Comparison of ENCODE assay signal across 8 cellular contexts in genomic region chrX:155767101-155767878, GRCh38.
DNase-seq lines count a peak whose midpoint lies in the region; ATAC-seq and TF ChIP-seq lines count a peak whose summit lies in the region.

No MANE protein-coding gene starts in this region.

- no peaks in the 10 kb centered on the region for H3K79me2 ChIP-seq in SK-N-SH (ENCODE audit: insufficient read depth)

- H3K9ac ChIP-seq in SK-N-SH: peak overlapping the region; percentile 35; the same call in 1 of the 2 replicates

- no peaks in the 10 kb centered on the region for H4K20me1 ChIP-seq in SK-N-SH (ENCODE audit: insufficient read depth)

- H3K36me3 ChIP-seq in BE2C (no peaks in the 10 kb centered on the region), SK-N-SH (replicated peaks in 1 of 2; ENCODE audit: control insufficient read depth in 1 of 2, insufficient read depth in 2 of 2, low read length in 1 of 2) (no peaks in the 10 kb centered on the region), kidney epithelial cell (ENCODE audit: control insufficient read depth, insufficient read depth, low read length) (no peaks in the 10 kb centered on the region)

- DNase-seq in BE2C (no peak), HK-2 (ENCODE audit: unreplicated experiment) (peak; percentile 40), SK-N-SH (peak; percentile 25), cerebellar cortex (ENCODE audit: low spot score) (peak; percentile 85), kidney epithelial cell (ENCODE audit: low read depth) (peak; percentile 16), NCI-H345 treated with DMSO at 0.1 percent for 48 hours (lab: John Stamatoyannopoulos, UW; ENCODE audit: unreplicated experiment) (no peak)
- DNase-seq in stimulated activated CD4-positive, alpha-beta T cell treated with anti-CD3 and anti-CD28 coated beads, Interleukin-1b, Interleukin-23, amount 100 ng/mL, for 48 hours: peak; percentile 5

- H3F3A ChIP-seq in SK-N-SH (replicated peaks; ENCODE audit: insufficient read depth): peaks cover 3% of the 10 kb centered on the region

- POLR2A ChIA-PET in SK-N-SH (lab: Yijun Ruan, JAX): no interaction called here

- H3K4me3 ChIP-seq in BE2C (ENCODE audit: low read depth, low read length) (peak overlapping the region; percentile 36), SK-N-SH (ENCODE audit: low read depth in 2 of 2, low read length in 1 of 2) (peak overlapping the region; percentile 47 to 64), kidney epithelial cell (ENCODE audit: low read depth, low read length) (peak overlapping the region; percentile 48)

- CTCF ChIA-PET in SK-N-SH (lab: Yijun Ruan, JAX): no interaction called here

- peak overlapping the region; percentile 85 for H2AFZ ChIP-seq in SK-N-SH (ENCODE audit: low read depth)

- WGBS in SK-N-SH (ENCODE audit: low lambda C conversion rate): 2% methylated on average over 18 of the region's 18 CpGs

- H3K27me3 ChIP-seq in BE2C: no peaks in the 10 kb centered on the region
- no peaks in the 10 kb centered on the region for H3K27me3 ChIP-seq in SK-N-SH (ENCODE audit: insufficient read depth)
- no peaks in the 10 kb centered on the region for H3K27me3 ChIP-seq in kidney epithelial cell (ENCODE audit: control insufficient read depth, insufficient read depth, low read length)

- peak overlapping the region; percentile 73 for H3K4me2 ChIP-seq in SK-N-SH

- H3K4me1 ChIP-seq in BE2C (no peaks in the 10 kb centered on the region), SK-N-SH (ENCODE audit: control insufficient read depth in 1 of 2, insufficient read depth in 2 of 2, low read depth in 1 of 2, low read length in 1 of 2) (peaks cover 0 to 3% of the 10 kb centered on the region in 2 experiments; a peak in 1 of 4 replicates)

- no peak for TF ChIP-seq CTCF in BE2C (IDR thresholded peaks at IDR 0.05; ENCODE audit: low read depth, low read length)
- TF ChIP-seq CTCF in SK-N-SH (IDR thresholded peaks at IDR 0.05): no peak
- no peak for TF ChIP-seq CTCF in kidney epithelial cell (IDR thresholded peaks at IDR 0.05; ENCODE audit: insufficient read depth, low read length, poor library complexity, severe bottlenecking)

- H3K9me3 ChIP-seq in BE2C (no peaks in the 10 kb centered on the region), SK-N-SH (no peaks in the 10 kb centered on the region)

- TF ChIP-seq EP300 in SK-N-SH (IDR thresholded peaks at IDR 0.05; ENCODE audit: borderline replicate concordance in 1 of 2, low read depth in 1 of 2, low read length in 1 of 2): no peak

- peak overlapping the region; percentile 0 to 39; a peak in 1 of 4 replicates for H3K27ac ChIP-seq in SK-N-SH (ENCODE audit: low read depth in 2 of 2, low read length in 1 of 2)

- no peaks in the 10 kb centered on the region for H3K9me2 ChIP-seq in SK-N-SH

- no peak for ATAC-seq in HG02759 (IDR thresholded peaks at IDR 0.05; ENCODE audit: unreplicated experiment)

- TF ChIP-seq RAD21 in SK-N-SH (IDR thresholded peaks at IDR 0.05; ENCODE audit: low read length): no peak

TF ChIP-seq in SK-N-SH, 30 proteins besides CTCF, POLR2A, EP300 and RAD21:
- TF ChIP-seq TAF1 (IDR thresholded peaks at IDR 0.05; ENCODE audit: borderline replicate concordance, low read depth, low read length) (no peak), MEF2A (IDR thresholded peaks at IDR 0.05; ENCODE audit: borderline replicate concordance, low read depth) (no peak), RXRA (IDR thresholded peaks at IDR 0.05; ENCODE audit: borderline replicate concordance, low read depth) (no peak)

Comparison
In these comparisons a context has a peak if more than half of its experiments do, and no peak if none do; other contexts are left out.
1. DNase-seq: peak in HK-2 (single experiment), SK-N-SH (single experiment), cerebellar cortex (single experiment), kidney epithelial cell (single experiment) and stimulated activated CD4-positive, alpha-beta T cell treated with anti-CD3 and anti-CD28 coated beads, Interleukin-1b, Interleukin-23, amount 100 ng/mL, for 48 hours (single experiment); none in BE2C (single experiment) and NCI-H345 treated with DMSO at 0.1 percent for 48 hours (single experiment).
2. Peak in every context shown above with its lines, with median percentiles within 50 percentile points of each other: H3K4me3 ChIP-seq.